Comparison of ENCODE assay signal across 7 cellular contexts in genomic region chr20:53949319-53949839, GRCh38.
DNase-seq lines count a peak whose midpoint lies in the region; ATAC-seq lines count a peak whose summit lies in the region.

No MANE protein-coding gene starts in this region.

- peaks cover 16% of the 10 kb centered on the region for H3K9me3 Mint-ChIP-seq in T-helper 1 cell treated with Interleukin-12 subunit alpha and Interleukin-12 subunit beta and Interleukin-4 antibody, amounts not matched to agents 30 μg/mL and 1 μg/mL, for 36 hours
- peaks cover 5% of the 10 kb centered on the region for H3K9me3 Mint-ChIP-seq in memory B cell
- H3K9me3 Mint-ChIP-seq in stimulated activated naive B cell treated with anti-CD40 and anti-IgM and Interleukin-4, amounts not matched to agents 10 μg/mL and 1 μg/mL and 100 μg/mL, for 72 hours = peaks cover 4 to 13% of the 10 kb centered on the region in 2 donors

- peaks cover 10% of the 10 kb centered on the region for H3K36me3 Mint-ChIP-seq in T-helper 1 cell treated with Interleukin-12 subunit alpha and Interleukin-12 subunit beta and Interleukin-4 antibody, amounts not matched to agents 30 μg/mL and 1 μg/mL, for 36 hours (ENCODE audit: low read depth)
- H3K36me3 Mint-ChIP-seq in memory B cell = peaks cover 7% of the 10 kb centered on the region
- H3K36me3 Mint-ChIP-seq in stimulated activated naive B cell treated with anti-CD40 and anti-IgM and Interleukin-4, amounts not matched to agents 10 μg/mL and 1 μg/mL and 100 μg/mL, for 72 hours = peaks cover 2 to 9% of the 10 kb centered on the region in 2 donors

- peak overlapping the region; percentile 99 for H3K27ac Mint-ChIP-seq in T-helper 1 cell treated with Interleukin-12 subunit alpha and Interleukin-12 subunit beta and Interleukin-4 antibody, amounts not matched to agents 30 μg/mL and 1 μg/mL, for 36 hours
- peak overlapping the region; percentile 94 for H3K27ac Mint-ChIP-seq in memory B cell
- peak overlapping the region; percentile 97 for H3K27ac Mint-ChIP-seq in stimulated activated naive B cell treated with anti-CD40 and anti-IgM and Interleukin-4, amounts not matched to agents 10 μg/mL and 1 μg/mL and 100 μg/mL, for 72 hours

- peak; percentile 55 for DNase-seq in amniotic stem cell (lab: John Stamatoyannopoulos, UW)
- peak in 1 of 2 donors; percentile 45 for DNase-seq in memory B cell (ENCODE audit: low spot score in 2 of 2)
- peak; percentile 66 for DNase-seq in stimulated activated naive B cell treated with anti-CD40 and anti-IgM and Interleukin-4, amounts not matched to agents 10 μg/mL and 1 μg/mL and 100 μg/mL, for 72 hours
- no peak for DNase-seq in cerebellar cortex (ENCODE audit: low spot score)

- H3K4me1 Mint-ChIP-seq in T-helper 1 cell treated with Interleukin-12 subunit alpha and Interleukin-12 subunit beta and Interleukin-4 antibody, amounts not matched to agents 30 μg/mL and 1 μg/mL, for 36 hours (ENCODE audit: low read depth) = peaks cover 31% of the 10 kb centered on the region
- H3K4me1 Mint-ChIP-seq in memory B cell = peaks cover 27% of the 10 kb centered on the region
- H3K4me1 Mint-ChIP-seq in stimulated activated naive B cell treated with anti-CD40 and anti-IgM and Interleukin-4, amounts not matched to agents 10 μg/mL and 1 μg/mL and 100 μg/mL, for 72 hours = peaks cover 26 to 29% of the 10 kb centered on the region in 2 donors

- peak; percentile 87 for ATAC-seq in GM19328 (IDR thresholded peaks at IDR 0.05; ENCODE audit: unreplicated experiment)
- ATAC-seq in HG03354 (IDR thresholded peaks at IDR 0.05; ENCODE audit: poor library complexity, severe bottlenecking, unreplicated experiment) = peak; percentile 89
- peak; percentile 96 for ATAC-seq in memory B cell (ENCODE audit: low read depth)
- ATAC-seq in stimulated activated naive B cell treated with anti-CD40 and anti-IgM and Interleukin-4, amounts not matched to agents 10 μg/mL and 1 μg/mL and 100 μg/mL, for 72 hours (replicated peaks) = peak; percentile 92

- H3K4me3 Mint-ChIP-seq in T-helper 1 cell treated with Interleukin-12 subunit alpha and Interleukin-12 subunit beta and Interleukin-4 antibody, amounts not matched to agents 30 μg/mL and 1 μg/mL, for 36 hours = peak overlapping the region; percentile 77
- H3K4me3 Mint-ChIP-seq in memory B cell = peak overlapping the region; percentile 35
- H3K4me3 Mint-ChIP-seq in stimulated activated naive B cell treated with anti-CD40 and anti-IgM and Interleukin-4, amounts not matched to agents 10 μg/mL and 1 μg/mL and 100 μg/mL, for 72 hours = peak overlapping the region; percentile 54 to 66

- H3K27me3 Mint-ChIP-seq in T-helper 1 cell treated with Interleukin-12 subunit alpha and Interleukin-12 subunit beta and Interleukin-4 antibody, amounts not matched to agents 30 μg/mL and 1 μg/mL, for 36 hours (ENCODE audit: low read depth) = peaks cover 4% of the 10 kb centered on the region
- H3K27me3 Mint-ChIP-seq in memory B cell = no peaks in the 10 kb centered on the region
- no peaks in the 10 kb centered on the region for H3K27me3 Mint-ChIP-seq in stimulated activated naive B cell treated with anti-CD40 and anti-IgM and Interleukin-4, amounts not matched to agents 10 μg/mL and 1 μg/mL and 100 μg/mL, for 72 hours
